33 cellular contexts compared by ENCODE assay signal in genomic region chr19:16057062-16057461, GRCh38.
"Had no signal": no experiment of that assay in that cellular context is flagged by ENCODE, and none has a peak within 500 bp of the region (broad histone marks: within the 10 kb centered on the region; RNA-seq: fewer than 3 reads in every experiment).

No MANE protein-coding gene starts in this region.

- H3K27me3 ChIP-seq: adrenal gland, ascending aorta, body of pancreas, brain microvascular endothelial cell, breast epithelium, cardiac muscle cell had no signal

- H3K4me1 ChIP-seq: adrenal gland, ascending aorta, body of pancreas, breast epithelium had no signal

- H3K9me3 ChIP-seq: adrenal gland, body of pancreas had no signal

- H3K4me3 ChIP-seq: adrenal gland, ascending aorta, body of pancreas, breast epithelium, cardiac muscle cell had no signal

- H3K36me3 ChIP-seq: adrenal gland, ascending aorta, brain microvascular endothelial cell, breast epithelium, cardiac muscle cell had no signal

- FAIRE-seq: astrocyte, bronchial epithelial cell had no signal

- ATAC-seq: activated naive CD4-positive, alpha-beta T cell treated with anti-CD3 and anti-CD28 coated beads, Interleukin-2, amount 50 U/mL, for 72 hours; activated naive CD8-positive, alpha-beta T cell treated with anti-CD3 and anti-CD28 coated beads, Interleukin-2, amount 50 U/mL, for 24 hours; activated T-cell treated with anti-CD3 and anti-CD28 coated beads, Interleukin-2, amount 50 U/mL, for 4 hours; activated T-cell treated with anti-CD3 and anti-CD28 coated beads, Interleukin-2, amount 50 U/mL, for 72 hours; activated T-helper 17 cell treated with anti-CD3 and anti-CD28 coated beads, Interleukin-2, amount 50 U/mL, for 72 hours; body of pancreas had no signal

- H3K27ac ChIP-seq: adrenal gland, ascending aorta, body of pancreas, brain microvascular endothelial cell, breast epithelium, cardiac muscle cell had no signal

- DNase-seq: activated effector memory CD4-positive, alpha-beta T cell treated with anti-CD3 and anti-CD28 coated beads, Interleukin-2, amount 50 U/mL, for 16 hours; activated effector memory CD4-positive, alpha-beta T cell treated with Interleukin-2 at 50 U/mL for 16 hours; activated gamma-delta T cell; activated gamma-delta T cell treated with Interleukin-2 at 50 U/mL for 16 hours; activated naive CD4-positive, alpha-beta T cell; activated naive CD4-positive, alpha-beta T cell treated with anti-CD3 and anti-CD28 coated beads for 36 hours; activated naive CD4-positive, alpha-beta T cell treated with anti-CD3 and anti-CD28 coated beads, Interleukin-2, amount 10 ng/mL, durations not matched to agents 7 days and 5 days; activated naive CD4-positive, alpha-beta T cell treated with anti-CD3 and anti-CD28 coated beads, Interleukin-2, amount 50 U/mL, for 16 hours; activated naive CD4-positive, alpha-beta T cell treated with Interleukin-2 at 50 U/mL for 16 hours; activated naive CD8-positive, alpha-beta T cell treated with anti-CD3 and anti-CD28 coated beads for 36 hours; activated naive CD8-positive, alpha-beta T cell treated with anti-CD3 and anti-CD28 coated beads, Interleukin-2, amount 10 ng/mL, durations not matched to agents 7 days and 5 days; activated naive CD8-positive, alpha-beta T cell treated with anti-CD3 and anti-CD28 coated beads, Interleukin-2, amount 50 U/mL, for 24 hours; activated T-cell treated with anti-CD3 and anti-CD28 coated beads, Interleukin-2, amount 50 U/mL, for 24 hours; activated T-cell treated with anti-CD3 and anti-CD28 coated beads, Interleukin-2, amount 50 U/mL, for 4 hours; activated T-cell treated with anti-CD3 and anti-CD28 coated beads, Interleukin-2, amount 50 U/mL, for 48 hours; activated T-cell treated with anti-CD3 and anti-CD28 coated beads, Interleukin-2, amount 50 U/mL, for 72 hours; adrenal gland; amniotic stem cell; amygdala; anterior cingulate cortex; aorta; body of pancreas; brain microvascular endothelial cell; caudate nucleus; central memory CD4-positive, alpha-beta T cell; cerebellar nuclear complex had no signal
